ENCODE assay signal across 9 cellular contexts in genomic region chr7:128963327-128963757, GRCh38. TPM values are rescaled to one million over a fixed set of nuclear protein-coding genes. Genes with fewer than 3 reads are reported as not detected.
A peak's percentile ranks its signal among the peaks of the same experiment; 100 is the strongest.
DNase-seq lines count a peak whose midpoint lies in the region; ATAC-seq and TF ChIP-seq lines count a peak whose summit lies in the region.
"Had no signal": no experiment of that assay in that cellular context is flagged by ENCODE, and none has a peak within 500 bp of the region (broad histone marks: within the 10 kb centered on the region; RNA-seq: fewer than 3 reads in every experiment).

No MANE protein-coding gene starts in this region.

- H3K4me3 ChIP-seq in mammary epithelial cell (replicated peaks in 1 of 3; ENCODE audit: insufficient read depth in 1 of 3, low read depth in 2 of 3, low read length in 3 of 3) (no peak overlapping the region), vagina (no peak overlapping the region), MG63 (no peak overlapping the region), lower leg skin (ENCODE audit: low read depth, poor library complexity, severe bottlenecking) (no peak overlapping the region)

- TF ChIP-seq CTCF in mammary epithelial cell (conservative IDR thresholded peaks at IDR 0.05 in 1 of 2, IDR thresholded peaks at IDR 0.05 in 1 of 2; ENCODE audit: extremely low read depth in 1 of 2, insufficient read depth in 1 of 2, low read depth in 1 of 2, low read length in 2 of 2): no peak
- TF ChIP-seq CTCF in vagina (IDR thresholded peaks at IDR 0.05): no peak
- no peak for TF ChIP-seq CTCF in lower leg skin (IDR thresholded peaks at IDR 0.05)

- H3K4me1 ChIP-seq in mammary epithelial cell (ENCODE audit: insufficient read depth, low read length): peaks cover 30% of the 10 kb centered on the region
- H3K4me1 ChIP-seq in vagina: no peaks in the 10 kb centered on the region

- H3K27ac ChIP-seq in mammary epithelial cell (ENCODE audit: insufficient read depth, low read depth, low read length) (peak overlapping the region; percentile 87), vagina (peak overlapping the region; percentile 6)

- TF ChIP-seq POLR2A in vagina (IDR thresholded peaks at IDR 0.05): no peak
- no peak for TF ChIP-seq POLR2A in lower leg skin (IDR thresholded peaks at IDR 0.05)

- peaks cover 7% of the 10 kb centered on the region for H3K36me3 ChIP-seq in mammary epithelial cell (ENCODE audit: insufficient read depth, low read length)
- peaks cover 0 to 48% of the 10 kb centered on the region in 2 donors for H3K36me3 ChIP-seq in vagina
- H3K36me3 ChIP-seq in MG63: peaks cover 11% of the 10 kb centered on the region

- no peaks in the 10 kb centered on the region for H3K9me3 ChIP-seq in mammary epithelial cell (replicated peaks; ENCODE audit: insufficient read depth, low read length)
- no peaks in the 10 kb centered on the region for H3K9me3 ChIP-seq in vagina
- H3K9me3 ChIP-seq in MG63: no peaks in the 10 kb centered on the region

- H2AFZ ChIP-seq in mammary epithelial cell (ENCODE audit: low read depth, low read length): no peak overlapping the region

- no peaks in the 10 kb centered on the region for H3K27me3 ChIP-seq in mammary epithelial cell (ENCODE audit: insufficient read depth, low read length)
- no peaks in the 10 kb centered on the region for H3K27me3 ChIP-seq in vagina
- H3K27me3 ChIP-seq in MG63: no peaks in the 10 kb centered on the region

- dilution Hi-C loops in mammary epithelial cell (cut with HindIII; ENCODE audit: low sequenced_read_pairs): no loop called here

- H3K79me2 ChIP-seq in mammary epithelial cell (ENCODE audit: insufficient read depth, low read length): peaks cover 4% of the 10 kb centered on the region

- peak; percentile 36 for ATAC-seq in HG03097 (IDR thresholded peaks at IDR 0.05; ENCODE audit: low FRiP score, unreplicated experiment)

- peak; percentile 58 for DNase-seq in stimulated activated CD4-positive, alpha-beta T cell treated with anti-CD3 and anti-CD28 coated beads, Interleukin-15, amount 100 ng/mL, for 24 hours
- DNase-seq in stimulated activated CD4-positive, alpha-beta T cell treated with anti-CD3 and anti-CD28 coated beads, Interleukin-4, amount 100 ng/mL, for 1 hour: no peak
- DNase-seq in mammary epithelial cell: peak; percentile 64
- DNase-seq in vagina (ENCODE audit: extremely low spot score in 2 of 2): no peak
- no peak for DNase-seq in HT-29 (ENCODE audit: low spot score)
- DNase-seq in MG63: no peak
- no peak for DNase-seq in lower leg skin (ENCODE audit: low spot score in 2 of 2)

- no TSS peak for BruUV-seq in mammary epithelial cell (replicated peaks; lab: Mats Ljungman, UMichigan)

- intact Hi-C loops in mammary epithelial cell (cut with micrococcal nuclease) (loop anchor here (5.0 kb wide), 1 partner anchor 61 kb away; no protein-coding TSS in a partner anchor), vagina (cut with DNase I) (no loop called here), lower leg skin (cut with DNase I; ENCODE audit: low total_unique reads) (no loop called here)

- no peak overlapping the region for H3K9ac ChIP-seq in mammary epithelial cell (ENCODE audit: insufficient read depth, low read length)

- WGBS in mammary epithelial cell (ENCODE audit: low coverage, missing lambda C conversion rate): 100% methylated on average over 1 of the region's 1 CpG
- 81 to 88% methylated on average over 1 of the region's 1 CpG for WGBS in lower leg skin, 2 donors

- peak overlapping the region; percentile 80 for H3K4me2 ChIP-seq in mammary epithelial cell (ENCODE audit: insufficient read depth, low read depth, low read length)

- CTCF ChIA-PET in mammary epithelial cell (lab: Charles Lee; ENCODE audit: low non-redundant PET): no interaction called here

- in situ Hi-C loops in mammary epithelial cell (cut with MboI; ENCODE audit: low sequenced_read_pairs in 2 of 2): no loop called here

- no peaks in the 10 kb centered on the region for H4K20me1 ChIP-seq in mammary epithelial cell (ENCODE audit: insufficient read depth, low read length)

RNA-seq across cellular contexts. Expression of gene IRF5, which starts 25.6 kb away (rescaled TPM):
- total RNA-seq in mammary epithelial cell (10 to 100 TPM; 10.9 to 12.7 TPM), vagina (15.0 TPM), lower leg skin (10 to 100 TPM; 13.5 to 23.4 (median 15.6) TPM)
- 2.8 TPM for polyA plus RNA-seq in mammary epithelial cell
- 4.5 TPM for polyA minus RNA-seq in mammary epithelial cell
- total RNA-seq in HT-29 (2014; rRNA removed; shearing (Covaris generic)): 17.9 and 19.1 TPM in 2 replicates
- 0.89 and 2.4 TPM in 2 replicates for total RNA-seq in MG63 (2014; rRNA removed; shearing (Covaris generic); ENCODE audit: low replicate concordance)
- total RNA-seq: glomerular endothelial cell had no signal

RNA-seq across cellular contexts. Expression of gene KCP, which starts 52.8 kb away (rescaled TPM):
- under 1 TPM in 1 of 2 donors, not detected in 1; 0.50 TPM for total RNA-seq in mammary epithelial cell
- polyA plus RNA-seq in mammary epithelial cell: 0.20 TPM
- polyA minus RNA-seq in mammary epithelial cell: not detected
- 1.2 TPM for total RNA-seq in vagina
- total RNA-seq in HT-29 (2014; rRNA removed; shearing (Covaris generic)): 1.0 and 1.2 TPM in 2 replicates
- not detected in 2 replicates for total RNA-seq in MG63 (2014; rRNA removed; shearing (Covaris generic); ENCODE audit: low replicate concordance)
- under 1 TPM in 3 of 4 donors, not detected in 1; 0.07 to 0.68 (median 0.21) TPM for total RNA-seq in lower leg skin

Comparison
In these comparisons a context has a peak if more than half of its experiments do, and no peak if none do; other contexts are left out.
1. DNase-seq: peak in stimulated activated CD4-positive, alpha-beta T cell treated with anti-CD3 and anti-CD28 coated beads, Interleukin-15, amount 100 ng/mL, for 24 hours (single experiment) and mammary epithelial cell (single experiment); none in stimulated activated CD4-positive, alpha-beta T cell treated with anti-CD3 and anti-CD28 coated beads, Interleukin-4, amount 100 ng/mL, for 1 hour (single experiment), vagina (0 of 2), HT-29 (single experiment), MG63 (single experiment) and lower leg skin (0 of 2).